8 cellular contexts compared by ENCODE assay signal in genomic region chr1:150764617-150765090, GRCh38. TPM values are rescaled to one million over a fixed set of nuclear protein-coding genes. Genes with fewer than 3 reads are reported as not detected.
DNase-seq lines count a peak whose midpoint lies in the region; ATAC-seq and TF ChIP-seq lines count a peak whose summit lies in the region.

No MANE protein-coding gene starts in this region.

- H3K27ac Mint-ChIP-seq in activated naive CD4-positive, alpha-beta T cell treated with anti-CD3 and anti-CD28 coated beads, Interleukin-2, amount 10 ng/mL, durations not matched to agents 7 days and 5 days, result peak overlapping the region; percentile 92
- peak overlapping the region; percentile 97 for H3K27ac Mint-ChIP-seq in activated B cell treated with CpG ODN at 0.5 μM for 24 hours

- POLR2A ChIA-PET in activated B cell treated with CpG ODN at 0.5 μM for 24 hours (lab: Charles Lee), result interaction anchor here (0.5 to 3.4 kb wide), 13 partner anchors 8 to 490 kb away, joined by 3 to 10 read pairs (median 4); partner anchors contain the start of genes ARNT, CERS2, ENSA and PSMD4

- no peak for TF ChIP-seq EP300 in transverse colon (IDR thresholded peaks at IDR 0.05; ENCODE audit: low read depth)

- peaks cover 41% of the 10 kb centered on the region for H3K4me1 Mint-ChIP-seq in activated naive CD4-positive, alpha-beta T cell treated with anti-CD3 and anti-CD28 coated beads, Interleukin-2, amount 10 ng/mL, durations not matched to agents 7 days and 5 days
- peaks cover 63% of the 10 kb centered on the region for H3K4me1 Mint-ChIP-seq in activated B cell treated with CpG ODN at 0.5 μM for 24 hours

- no peak for TF ChIP-seq CTCF in activated B cell treated with CpG ODN at 0.5 μM for 24 hours (IDR thresholded peaks at IDR 0.05)
- no peak for TF ChIP-seq CTCF in transverse colon (IDR thresholded peaks at IDR 0.05)

- H3K9me3 Mint-ChIP-seq in activated naive CD4-positive, alpha-beta T cell treated with anti-CD3 and anti-CD28 coated beads, Interleukin-2, amount 10 ng/mL, durations not matched to agents 7 days and 5 days, result no peaks in the 10 kb centered on the region
- no peaks in the 10 kb centered on the region for H3K9me3 Mint-ChIP-seq in activated B cell treated with CpG ODN at 0.5 μM for 24 hours

- peak overlapping the region; percentile 91 for H3K4me3 Mint-ChIP-seq in activated naive CD4-positive, alpha-beta T cell treated with anti-CD3 and anti-CD28 coated beads, Interleukin-2, amount 10 ng/mL, durations not matched to agents 7 days and 5 days
- H3K4me3 Mint-ChIP-seq in activated B cell treated with CpG ODN at 0.5 μM for 24 hours, result peak overlapping the region; percentile 93

- in situ Hi-C loops in transverse colon (cut with MboI; ENCODE audit: low pct_ligation_motif_present in 1 of 4, low pct_unique_long_range_greater_than_20kb in 1 of 4, low sequenced_read_pairs in 3 of 4), result no loop called here

- H3K27ac ChIP-seq in transverse colon, result peak overlapping the region; percentile 80 to 92 (median 85)

- no peaks in the 10 kb centered on the region for H3K9me3 ChIP-seq in transverse colon

- H3K4me1 ChIP-seq in transverse colon, result peaks cover 0 to 28% (median 14%) of the 10 kb centered on the region in 4 donors

- 14 to 33% methylated on average over 1 to 2 of the region's 2 CpGs for WGBS in transverse colon (ENCODE audit: low coverage in 1 of 2), 2 donors

- intact Hi-C loops in activated B cell treated with CpG ODN at 0.5 μM for 24 hours (cut with micrococcal nuclease), result loop anchor here (2.0 to 10.0 kb wide), 3 partner anchors 48 to 214 kb away; no protein-coding TSS in a partner anchor
- intact Hi-C loops in transverse colon (cut with DNase I; ENCODE audit: low total_unique reads), result no loop called here

- no peaks in the 10 kb centered on the region for H3K36me3 ChIP-seq in transverse colon

- peak; percentile 31 for TF ChIP-seq POLR2A in transverse colon (IDR thresholded peaks at IDR 0.05)

- peaks cover 34% of the 10 kb centered on the region for H3K36me3 Mint-ChIP-seq in activated naive CD4-positive, alpha-beta T cell treated with anti-CD3 and anti-CD28 coated beads, Interleukin-2, amount 10 ng/mL, durations not matched to agents 7 days and 5 days
- peaks cover 43% of the 10 kb centered on the region for H3K36me3 Mint-ChIP-seq in activated B cell treated with CpG ODN at 0.5 μM for 24 hours (ENCODE audit: low read depth)

- no peak for DNase-seq in activated naive CD4-positive, alpha-beta T cell treated with anti-CD3 and anti-CD28 coated beads, Interleukin-2, amount 10 ng/mL, durations not matched to agents 7 days and 5 days
- no peak for DNase-seq in activated naive CD4-positive, alpha-beta T cell treated with Interleukin-2 at 50 U/mL for 16 hours
- DNase-seq in activated B cell treated with CpG ODN at 0.5 μM for 24 hours (no peak), iris pigment epithelial cell (ENCODE audit: low read depth) (peak; percentile 78), transverse colon (no peak), NCI-H526 treated with DMSO at 0.1 percent for 48 hours (lab: John Stamatoyannopoulos, UW) (no peak)

- peak; percentile 16 for ATAC-seq in activated B cell treated with CpG ODN at 0.5 μM for 24 hours (ENCODE audit: low read depth)
- no peak for ATAC-seq in HG03432 (IDR thresholded peaks at IDR 0.05; ENCODE audit: unreplicated experiment)
- ATAC-seq in GM21528 (IDR thresholded peaks at IDR 0.05; ENCODE audit: low FRiP score, unreplicated experiment), result no peak

- peak overlapping the region in 3 of 4 donors; percentile 32 to 61 (median 45) for H3K4me3 ChIP-seq in transverse colon

- CTCF ChIA-PET in activated naive CD4-positive, alpha-beta T cell treated with anti-CD3 and anti-CD28 coated beads, Interleukin-2, amount 10 ng/mL, durations not matched to agents 7 days and 5 days (lab: Charles Lee), result interaction anchor here (1.6 to 1.7 kb wide), 2 partner anchors 157 to 196 kb away, joined by 3 to 4 read pairs; no protein-coding TSS in a partner anchor
- CTCF ChIA-PET in activated B cell treated with CpG ODN at 0.5 μM for 24 hours (lab: Charles Lee), result interaction anchor here (0.6 to 4.7 kb wide), 2 partner anchors 157 to 536 kb away, joined by 3 to 22 read pairs; no protein-coding TSS in a partner anchor

- no peaks in the 10 kb centered on the region for H3K27me3 ChIP-seq in transverse colon

- no peaks in the 10 kb centered on the region for H3K27me3 Mint-ChIP-seq in activated naive CD4-positive, alpha-beta T cell treated with anti-CD3 and anti-CD28 coated beads, Interleukin-2, amount 10 ng/mL, durations not matched to agents 7 days and 5 days
- no peaks in the 10 kb centered on the region for H3K27me3 Mint-ChIP-seq in activated B cell treated with CpG ODN at 0.5 μM for 24 hours

RNA-seq across cellular contexts. Expression of gene CTSS, which starts 0.9 kb away (rescaled TPM):
- total RNA-seq in activated B cell treated with CpG ODN at 0.5 μM for 24 hours (162 and 165 TPM in 2 replicates), transverse colon (100 to 1,000 TPM; 235 to 454 (median 330) TPM)

RNA-seq across cellular contexts. Expression of gene CTSK, which starts 43.4 kb away (rescaled TPM):
- total RNA-seq in activated B cell treated with CpG ODN at 0.5 μM for 24 hours, result 2.1 and 3.5 TPM in 2 replicates
- 10 to 100 TPM; 13.3 to 53.2 (median 35.8) TPM for total RNA-seq in transverse colon

RNA-seq across cellular contexts. Expression of gene HORMAD1, which starts 44.0 kb away (rescaled TPM):
- total RNA-seq in activated B cell treated with CpG ODN at 0.5 μM for 24 hours, result 1.4 and 1.6 TPM in 2 replicates
- total RNA-seq in transverse colon, result 1 to 10 TPM in 1 of 4 donors, under 1 TPM in 1, not detected in 2; 0.41 to 1.6 TPM
